ENCODE assay signal across 8 cellular contexts in genomic region chr7:134632937-134633540, GRCh38. TPM values are rescaled to one million over a fixed set of nuclear protein-coding genes. Genes with fewer than 3 reads are reported as not detected.
DNase-seq lines count a peak whose midpoint lies in the region; ATAC-seq and TF ChIP-seq lines count a peak whose summit lies in the region.

No MANE protein-coding gene starts in this region.

- intact Hi-C loops in breast epithelium (cut with DNase I; ENCODE audit: low total_unique reads) (no loop called here), right lobe of liver (cut with DNase I) (no loop called here)

- TF ChIP-seq POLR2A in breast epithelium (IDR thresholded peaks at IDR 0.05): no peak
- no peak for TF ChIP-seq POLR2A in right lobe of liver (IDR thresholded peaks at IDR 0.05)

- peaks cover 17% of the 10 kb centered on the region for H3K27me3 ChIP-seq in OCI-LY3 (ENCODE audit: low read depth, low read length)
- no peaks in the 10 kb centered on the region for H3K27me3 ChIP-seq in breast epithelium
- H3K27me3 ChIP-seq in right lobe of liver: no peaks in the 10 kb centered on the region

- peak in 1 of 2 donors; percentile 29 for DNase-seq in activated T-cell treated with anti-CD3 and anti-CD28 coated beads, Interleukin-2, amount 50 U/mL, for 72 hours
- DNase-seq in activated T-cell treated with anti-CD3 and anti-CD28 coated beads, Interleukin-2, amount 50 U/mL, for 24 hours: no peak
- no peak for DNase-seq in breast epithelium (ENCODE audit: low spot score in 2 of 2)
- no peak for DNase-seq in right lobe of liver
- DNase-seq in omental fat pad (ENCODE audit: low spot score): no peak
- no peak for DNase-seq in T1000 (lab: John Stamatoyannopoulos, UW)

- peak; percentile 87 for TF ChIP-seq CTCF in OCI-LY3 (IDR thresholded peaks at IDR 0.05; ENCODE audit: low read depth, low read length)
- TF ChIP-seq CTCF in breast epithelium (IDR thresholded peaks at IDR 0.05): peak in 2 of 3 donors; percentile 45 to 59
- peak; percentile 47 to 59 (median 55) for TF ChIP-seq CTCF in right lobe of liver (IDR thresholded peaks at IDR 0.05)
- no peak for TF ChIP-seq CTCF in omental fat pad (IDR thresholded peaks at IDR 0.05)

- H3K36me3 ChIP-seq in OCI-LY3 (replicated peaks; ENCODE audit: low read depth, low read length) (no peaks in the 10 kb centered on the region), breast epithelium (no peaks in the 10 kb centered on the region), right lobe of liver (no peaks in the 10 kb centered on the region)

- H4K20me1 ChIP-seq in OCI-LY3 (ENCODE audit: insufficient read depth, low read length): no peaks in the 10 kb centered on the region

- H3K4me2 ChIP-seq in OCI-LY3 (ENCODE audit: low read length): peak overlapping the region; percentile 29; the same call in 1 of the 2 replicates

- peaks cover 32% of the 10 kb centered on the region for H3K4me1 Mint-ChIP-seq in activated T-cell treated with anti-CD3 and anti-CD28 coated beads, Interleukin-2, amount 50 U/mL, for 72 hours (ENCODE audit: low read depth)
- H3K4me1 Mint-ChIP-seq in activated T-cell treated with anti-CD3 and anti-CD28 coated beads, Interleukin-2, amount 50 U/mL, for 24 hours (ENCODE audit: low read depth): peaks cover 29% of the 10 kb centered on the region

- peak; percentile 61 to 68 for ATAC-seq in activated T-cell treated with anti-CD3 and anti-CD28 coated beads, Interleukin-2, amount 50 U/mL, for 72 hours (replicated peaks in 1 of 2)
- ATAC-seq in HG02678 (IDR thresholded peaks at IDR 0.05; ENCODE audit: unreplicated experiment): peak; percentile 37
- ATAC-seq in right lobe of liver: peak; percentile 73 to 86 (median 76)
- ATAC-seq in omental fat pad (ENCODE audit: low FRiP score): no peak

- H3K27me3 Mint-ChIP-seq in activated T-cell treated with anti-CD3 and anti-CD28 coated beads, Interleukin-2, amount 50 U/mL, for 72 hours (ENCODE audit: low read depth): peaks cover 16% of the 10 kb centered on the region
- H3K27me3 Mint-ChIP-seq in activated T-cell treated with anti-CD3 and anti-CD28 coated beads, Interleukin-2, amount 50 U/mL, for 24 hours: peaks cover 18% of the 10 kb centered on the region

- H3K9me3 Mint-ChIP-seq in activated T-cell treated with anti-CD3 and anti-CD28 coated beads, Interleukin-2, amount 50 U/mL, for 72 hours: peaks cover 1 to 2% of the 10 kb centered on the region in 2 donors
- no peaks in the 10 kb centered on the region for H3K9me3 Mint-ChIP-seq in activated T-cell treated with anti-CD3 and anti-CD28 coated beads, Interleukin-2, amount 50 U/mL, for 24 hours

- H3K9me3 ChIP-seq in OCI-LY3 (ENCODE audit: insufficient read depth, low read length) (no peaks in the 10 kb centered on the region), breast epithelium (no peaks in the 10 kb centered on the region), right lobe of liver (no peaks in the 10 kb centered on the region)

- H3K36me3 Mint-ChIP-seq in activated T-cell treated with anti-CD3 and anti-CD28 coated beads, Interleukin-2, amount 50 U/mL, for 72 hours (ENCODE audit: insufficient read depth in 2 of 2): peaks cover 2 to 6% of the 10 kb centered on the region in 2 donors
- no peaks in the 10 kb centered on the region for H3K36me3 Mint-ChIP-seq in activated T-cell treated with anti-CD3 and anti-CD28 coated beads, Interleukin-2, amount 50 U/mL, for 24 hours (ENCODE audit: low read depth)

- peaks cover 51% of the 10 kb centered on the region for H3K4me1 ChIP-seq in OCI-LY3 (ENCODE audit: low read length)
- H3K4me1 ChIP-seq in breast epithelium: no peaks in the 10 kb centered on the region
- no peaks in the 10 kb centered on the region for H3K4me1 ChIP-seq in right lobe of liver

- H3K27ac Mint-ChIP-seq in activated T-cell treated with anti-CD3 and anti-CD28 coated beads, Interleukin-2, amount 50 U/mL, for 72 hours: no peak overlapping the region
- no peak overlapping the region for H3K27ac Mint-ChIP-seq in activated T-cell treated with anti-CD3 and anti-CD28 coated beads, Interleukin-2, amount 50 U/mL, for 24 hours

- H3K27ac ChIP-seq in OCI-LY3 (ENCODE audit: low read length): no peak overlapping the region
- H3K27ac ChIP-seq in breast epithelium: no peak overlapping the region
- H3K27ac ChIP-seq in right lobe of liver: no peak overlapping the region

- no peak overlapping the region for H2AFZ ChIP-seq in OCI-LY3 (ENCODE audit: low read depth, low read length)

- no peaks in the 10 kb centered on the region for H3K79me2 ChIP-seq in OCI-LY3 (ENCODE audit: low read length)

- no peak overlapping the region for H3K9ac ChIP-seq in OCI-LY3 (ENCODE audit: low read length)

- WGBS in right lobe of liver (ENCODE audit: insufficient coverage, low coverage, low lambda C conversion rate, missing lambda C conversion rate): 30% methylated on average over 5 of the region's 5 CpGs

- no peak overlapping the region for H3K4me3 ChIP-seq in OCI-LY3 (ENCODE audit: low read length)
- no peak overlapping the region for H3K4me3 ChIP-seq in breast epithelium
- no peak overlapping the region for H3K4me3 ChIP-seq in right lobe of liver

- H3K4me3 Mint-ChIP-seq in activated T-cell treated with anti-CD3 and anti-CD28 coated beads, Interleukin-2, amount 50 U/mL, for 72 hours: no peak overlapping the region
- no peak overlapping the region for H3K4me3 Mint-ChIP-seq in activated T-cell treated with anti-CD3 and anti-CD28 coated beads, Interleukin-2, amount 50 U/mL, for 24 hours

RNA-seq across cellular contexts. Expression of gene BPGM, which starts 13.6 kb away (rescaled TPM):
- 10 to 100 TPM; 22.3 to 27.7 TPM for total RNA-seq in activated T-cell treated with anti-CD3 and anti-CD28 coated beads, Interleukin-2, amount 50 U/mL, for 72 hours
- total RNA-seq in breast epithelium (10 to 100 TPM; 12.3 to 18.7 (median 16.4) TPM), right lobe of liver (10 to 100 TPM in 1 of 6 experiments, 1 to 10 TPM in 5; 5.9 to 10.9 (median 7.3) TPM), omental fat pad (10 to 100 TPM in 3 of 4 donors, 1 to 10 TPM in 1; 6.6 to 20.0 (median 13.5) TPM)

Comparison
In these comparisons a context has a peak if more than half of its experiments do, and no peak if none do; other contexts are left out.
1. CTCF ChIP-seq: peak in OCI-LY3 (single experiment), breast epithelium (2 of 3) and right lobe of liver (4 of 4); none in omental fat pad (0 of 3).